24 cellular contexts compared by ENCODE assay signal in the genomic region with DNA sequence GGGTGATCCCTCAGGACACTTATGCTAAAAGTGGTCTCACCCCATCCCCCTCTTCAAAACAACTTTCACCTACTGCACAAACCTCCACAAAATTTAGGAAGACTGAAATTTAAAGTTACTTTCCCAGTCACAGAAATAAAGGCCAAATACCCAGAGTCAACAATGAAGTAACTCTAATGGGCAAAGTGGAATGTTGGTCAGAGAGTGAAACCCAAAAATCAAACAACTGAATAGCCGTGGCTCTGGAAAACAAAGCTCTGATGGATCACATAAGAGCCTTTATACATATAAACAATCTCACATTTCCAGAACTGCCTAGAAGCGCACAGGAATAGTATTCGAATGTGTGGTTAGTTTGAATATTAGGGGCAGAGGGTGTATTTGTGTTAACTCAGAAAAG. TPM values are rescaled to one million over a fixed set of nuclear protein-coding genes. Genes with fewer than 3 reads are reported as not detected.
A peak's percentile ranks its signal among the peaks of the same experiment; 100 is the strongest.
DNase-seq lines count a peak whose midpoint lies in the region; ATAC-seq and TF ChIP-seq lines count a peak whose summit lies in the region.
"Had no signal": no experiment of that assay in that cellular context is flagged by ENCODE, and none has a peak within 500 bp of the region (broad histone marks: within the 10 kb centered on the region; RNA-seq: fewer than 3 reads in every experiment).

No MANE protein-coding gene starts in this region.

- H3K4me1 ChIP-seq in right lobe of liver = peaks cover 0 to 67% (median 24%) of the 10 kb centered on the region in 4 donors
- H3K4me1 ChIP-seq: BE2C had no signal

- DNase-seq in NCI-H2029 (lab: John Stamatoyannopoulos, UW) (peak; percentile 21), NCI-H2029 treated with DMSO at 0.1 percent for 48 hours (lab: John Stamatoyannopoulos, UW) (no peak), H4 (ENCODE audit: low spot score) (peak; percentile 41), astrocyte of the hippocampus (ENCODE audit: low read depth, low spot score) (peak; percentile 51), right lobe of liver (no peak), NCI-H146 (lab: John Stamatoyannopoulos, UW) (no peak)
- DNase-seq: BE2C, DMS153, DND-41, H9, Kasumi-1, MV-4-11, NCI-H1105, NCI-H1436 treated with DMSO at 0.1 percent for 48 hours, NCI-H1930, NCI-H2171 treated with DMSO at 0.1 percent for 48 hours, NCI-H345, NCI-H524, NCI-H748 treated with DMSO at 0.1 percent for 48 hours, SK-N-SH had no signal

- intact Hi-C loops in right lobe of liver (cut with DNase I) = no loop called here

- peak overlapping the region; percentile 68 to 75 (median 73) for H3K27ac ChIP-seq in right lobe of liver
- H3K27ac ChIP-seq: 22Rv1 had no signal

- H3K36me3 ChIP-seq in right lobe of liver = no peaks in the 10 kb centered on the region
- H3K36me3 ChIP-seq: BE2C had no signal

- WGBS in right lobe of liver (ENCODE audit: insufficient coverage, low coverage, low lambda C conversion rate, missing lambda C conversion rate) = 16% methylated on average over 3 of the region's 3 CpGs

- peak; percentile 11 to 30 (median 17) for ATAC-seq in right lobe of liver
- ATAC-seq in GM21390 (IDR thresholded peaks at IDR 0.05; ENCODE audit: unreplicated experiment) = no peak
- ATAC-seq in GM18870 (IDR thresholded peaks at IDR 0.05; ENCODE audit: unreplicated experiment) = no peak
- ATAC-seq: K562 had no signal

- H3K4me3 ChIP-seq in right lobe of liver = no peak overlapping the region
- H3K4me3 ChIP-seq: K562 had no signal

- no peaks in the 10 kb centered on the region for H3K9me3 ChIP-seq in right lobe of liver
- H3K9me3 ChIP-seq: BE2C, SK-N-SH had no signal

- TF ChIP-seq POLR2A in right lobe of liver (IDR thresholded peaks at IDR 0.05) = no peak

- TF ChIP-seq CTCF in right lobe of liver (IDR thresholded peaks at IDR 0.05) = no peak

- H3K27me3 ChIP-seq in right lobe of liver = no peaks in the 10 kb centered on the region
- H3K27me3 ChIP-seq: BE2C had no signal

RNA-seq across cellular contexts. Expression of a gene that starts 4.7 kb away (rescaled TPM):
- total RNA-seq in H4 (2014; rRNA removed; shearing (Covaris generic)) = 19.2 and 20.2 TPM in 2 replicates
- total RNA-seq in right lobe of liver = 10 to 100 TPM; 10.9 to 25.1 (median 14.6) TPM

Comparison
In these comparisons a context has a peak if more than half of its experiments do, and no peak if none do; other contexts are left out.
1. DNase-seq: peak in NCI-H2029 (single experiment), H4 (single experiment) and astrocyte of the hippocampus (single experiment); none in NCI-H2029 treated with DMSO at 0.1 percent for 48 hours (single experiment), right lobe of liver (0 of 3) and NCI-H146 (single experiment).
2. ATAC-seq: peak in right lobe of liver (4 of 4); none in GM21390 (single experiment) and GM18870 (single experiment).